ENCODE assay signal across 22 cellular contexts in genomic region chrX:123728001-123728400, GRCh38. TPM values are rescaled to one million over a fixed set of nuclear protein-coding genes. Genes with fewer than 3 reads are reported as not detected.
DNase-seq lines count a peak whose midpoint lies in the region; TF ChIP-seq lines count a peak whose summit lies in the region.
"Had no signal": no experiment of that assay in that cellular context is flagged by ENCODE, and none has a peak within 500 bp of the region (broad histone marks: within the 10 kb centered on the region; RNA-seq: fewer than 3 reads in every experiment).

No MANE protein-coding gene starts in this region.

- no peaks in the 10 kb centered on the region for H3K36me3 ChIP-seq in ascending aorta
- H3K36me3 ChIP-seq: esophagus squamous epithelium, gastroesophageal sphincter had no signal

- no peaks in the 10 kb centered on the region for H3K4me1 ChIP-seq in ascending aorta

- no peaks in the 10 kb centered on the region for H3K9me3 Mint-ChIP-seq in activated CD4-positive, alpha-beta memory T cell treated with anti-CD3 and anti-CD28 coated beads, Interleukin-2, amount 10 ng/mL, durations not matched to agents 7 days and 5 days
- no peaks in the 10 kb centered on the region for H3K9me3 Mint-ChIP-seq in activated CD4-positive, alpha-beta memory T cell treated with anti-CD3 and anti-CD28 coated beads for 36 hours
- no peaks in the 10 kb centered on the region for H3K9me3 Mint-ChIP-seq in activated T-helper 1 cell treated with anti-CD3 and anti-CD28 coated beads, Interleukin-12 subunit alpha, Interleukin-12 subunit beta, Interleukin-2, Interleukin-4 antibody, amounts not matched to agents 30 ng/mL and 10 ng/mL and 1 ng/mL, durations not matched to agents 14 hours and 24 hours and 36 hours
- H3K9me3 Mint-ChIP-seq in mesothelial cell of epicardium: peaks cover 10% of the 10 kb centered on the region
- H3K9me3 Mint-ChIP-seq: activated B cell treated with CpG ODN at 0.5 μM for 24 hours, memory B cell had no signal

- TF ChIP-seq CTCF in mesothelial cell of epicardium (IDR thresholded peaks at IDR 0.05; ENCODE audit: unreplicated experiment) (no peak), ascending aorta (IDR thresholded peaks at IDR 0.05) (no peak)

- intact Hi-C loops in activated CD4-positive, alpha-beta memory T cell treated with anti-CD3 and anti-CD28 coated beads for 36 hours (cut with micrococcal nuclease): no loop called here
- intact Hi-C loops in activated T-helper 1 cell treated with anti-CD3 and anti-CD28 coated beads, Interleukin-12 subunit alpha, Interleukin-12 subunit beta, Interleukin-2, Interleukin-4 antibody, amounts not matched to agents 30 ng/mL and 10 ng/mL and 1 ng/mL, durations not matched to agents 14 hours and 24 hours and 36 hours (cut with micrococcal nuclease): no loop called here
- intact Hi-C loops in ascending aorta (cut with DNase I): no loop called here

- in situ Hi-C loops in KBM-7 (cut with MboI; ENCODE audit: low pct_unique_long_range_greater_than_20kb, low sequenced_read_pairs): no loop called here

- no peaks in the 10 kb centered on the region for H3K9me3 ChIP-seq in ascending aorta
- H3K9me3 ChIP-seq: A549, esophagus squamous epithelium, gastroesophageal sphincter had no signal

- H3K36me3 Mint-ChIP-seq in activated CD4-positive, alpha-beta memory T cell treated with anti-CD3 and anti-CD28 coated beads, Interleukin-2, amount 10 ng/mL, durations not matched to agents 7 days and 5 days (ENCODE audit: low read depth): peaks cover 16% of the 10 kb centered on the region
- peaks cover 5% of the 10 kb centered on the region for H3K36me3 Mint-ChIP-seq in activated CD4-positive, alpha-beta memory T cell treated with anti-CD3 and anti-CD28 coated beads for 36 hours
- peaks cover 6% of the 10 kb centered on the region for H3K36me3 Mint-ChIP-seq in activated T-helper 1 cell treated with anti-CD3 and anti-CD28 coated beads, Interleukin-12 subunit alpha, Interleukin-12 subunit beta, Interleukin-2, Interleukin-4 antibody, amounts not matched to agents 30 ng/mL and 10 ng/mL and 1 ng/mL, durations not matched to agents 14 hours and 24 hours and 36 hours (ENCODE audit: low read depth)
- no peaks in the 10 kb centered on the region for H3K36me3 Mint-ChIP-seq in mesothelial cell of epicardium

- no peaks in the 10 kb centered on the region for H3K27me3 Mint-ChIP-seq in activated CD4-positive, alpha-beta memory T cell treated with anti-CD3 and anti-CD28 coated beads, Interleukin-2, amount 10 ng/mL, durations not matched to agents 7 days and 5 days
- no peaks in the 10 kb centered on the region for H3K27me3 Mint-ChIP-seq in activated CD4-positive, alpha-beta memory T cell treated with anti-CD3 and anti-CD28 coated beads for 36 hours
- H3K27me3 Mint-ChIP-seq in activated T-helper 1 cell treated with anti-CD3 and anti-CD28 coated beads, Interleukin-12 subunit alpha, Interleukin-12 subunit beta, Interleukin-2, Interleukin-4 antibody, amounts not matched to agents 30 ng/mL and 10 ng/mL and 1 ng/mL, durations not matched to agents 14 hours and 24 hours and 36 hours (ENCODE audit: insufficient read depth): no peaks in the 10 kb centered on the region
- no peaks in the 10 kb centered on the region for H3K27me3 Mint-ChIP-seq in mesothelial cell of epicardium (ENCODE audit: low read depth)
- H3K27me3 Mint-ChIP-seq: activated B cell treated with CpG ODN at 0.5 μM for 24 hours, memory B cell had no signal

- DNase-seq in activated CD4-positive, alpha-beta memory T cell treated with anti-CD3 and anti-CD28 coated beads, Interleukin-2, amount 10 ng/mL, durations not matched to agents 7 days and 5 days: no peak
- DNase-seq in activated CD4-positive, alpha-beta memory T cell treated with anti-CD3 and anti-CD28 coated beads for 36 hours: no peak
- DNase-seq in KBM-7 (peak; percentile 31), mesothelial cell of epicardium (ENCODE audit: low spot score in 2 of 2, unreplicated experiment in 2 of 2) (no peak), ascending aorta (ENCODE audit: low spot score in 2 of 2) (no peak), kidney tubule cell (ENCODE audit: low spot score) (no peak), NCI-H146 (lab: John Stamatoyannopoulos, UW) (no peak)
- no peak for DNase-seq in activated T-helper 1 cell treated with anti-CD3 and anti-CD28 coated beads, Interleukin-12 subunit alpha, Interleukin-12 subunit beta, Interleukin-2, Interleukin-4 antibody, amounts not matched to agents 30 ng/mL and 10 ng/mL and 1 ng/mL, durations not matched to agents 14 hours and 24 hours and 36 hours (ENCODE audit: low spot score)
- DNase-seq: activated B cell treated with CpG ODN at 0.5 μM for 24 hours; activated effector memory CD4-positive, alpha-beta T cell treated with Interleukin-2 at 50 U/mL for 16 hours; aorta; effector CD4-positive, alpha-beta T cell; esophagus squamous epithelium; kidney; NCI-H1436; NCI-H2171 treated with DMSO at 0.1 percent for 48 hours; NCI-H526 treated with DMSO at 0.1 percent for 48 hours; SIG-M5 had no signal

- H3K4me1 Mint-ChIP-seq in activated CD4-positive, alpha-beta memory T cell treated with anti-CD3 and anti-CD28 coated beads, Interleukin-2, amount 10 ng/mL, durations not matched to agents 7 days and 5 days: peaks cover 39% of the 10 kb centered on the region
- peaks cover 26% of the 10 kb centered on the region for H3K4me1 Mint-ChIP-seq in activated CD4-positive, alpha-beta memory T cell treated with anti-CD3 and anti-CD28 coated beads for 36 hours (ENCODE audit: low read depth)
- peaks cover 35% of the 10 kb centered on the region for H3K4me1 Mint-ChIP-seq in activated T-helper 1 cell treated with anti-CD3 and anti-CD28 coated beads, Interleukin-12 subunit alpha, Interleukin-12 subunit beta, Interleukin-2, Interleukin-4 antibody, amounts not matched to agents 30 ng/mL and 10 ng/mL and 1 ng/mL, durations not matched to agents 14 hours and 24 hours and 36 hours (ENCODE audit: low read depth)
- H3K4me1 Mint-ChIP-seq in mesothelial cell of epicardium: peaks cover 17% of the 10 kb centered on the region

- CTCF ChIA-PET in activated CD4-positive, alpha-beta memory T cell treated with anti-CD3 and anti-CD28 coated beads, Interleukin-2, amount 10 ng/mL, durations not matched to agents 7 days and 5 days (lab: Charles Lee): interaction anchor here (0.6 kb wide), 1 partner anchor 8 kb away, joined by 3 read pairs; no protein-coding TSS in a partner anchor
- CTCF ChIA-PET in activated CD4-positive, alpha-beta memory T cell treated with anti-CD3 and anti-CD28 coated beads for 36 hours (lab: Charles Lee): interaction anchor here (1.1 kb wide), 1 partner anchor 106 kb away, joined by 3 read pairs; no protein-coding TSS in a partner anchor

- no peak overlapping the region for H3K4me3 ChIP-seq in ascending aorta
- H3K4me3 ChIP-seq: A549, esophagus squamous epithelium, gastroesophageal sphincter had no signal

- H3K27ac Mint-ChIP-seq in activated CD4-positive, alpha-beta memory T cell treated with anti-CD3 and anti-CD28 coated beads, Interleukin-2, amount 10 ng/mL, durations not matched to agents 7 days and 5 days: no peak overlapping the region
- no peak overlapping the region for H3K27ac Mint-ChIP-seq in activated CD4-positive, alpha-beta memory T cell treated with anti-CD3 and anti-CD28 coated beads for 36 hours
- H3K27ac Mint-ChIP-seq in activated T-helper 1 cell treated with anti-CD3 and anti-CD28 coated beads, Interleukin-12 subunit alpha, Interleukin-12 subunit beta, Interleukin-2, Interleukin-4 antibody, amounts not matched to agents 30 ng/mL and 10 ng/mL and 1 ng/mL, durations not matched to agents 14 hours and 24 hours and 36 hours: no peak overlapping the region
- peak overlapping the region; percentile 16 for H3K27ac Mint-ChIP-seq in mesothelial cell of epicardium
- H3K27ac Mint-ChIP-seq: memory B cell, nephron had no signal

- no peaks in the 10 kb centered on the region for H3K27me3 ChIP-seq in ascending aorta
- H3K27me3 ChIP-seq: esophagus squamous epithelium, gastroesophageal sphincter had no signal

- no peak overlapping the region for H3K27ac ChIP-seq in ascending aorta
- H3K27ac ChIP-seq: A549, esophagus squamous epithelium, gastroesophageal sphincter had no signal

- H3K4me3 Mint-ChIP-seq in activated CD4-positive, alpha-beta memory T cell treated with anti-CD3 and anti-CD28 coated beads, Interleukin-2, amount 10 ng/mL, durations not matched to agents 7 days and 5 days: peak overlapping the region; percentile 2
- no peak overlapping the region for H3K4me3 Mint-ChIP-seq in activated CD4-positive, alpha-beta memory T cell treated with anti-CD3 and anti-CD28 coated beads for 36 hours
- H3K4me3 Mint-ChIP-seq in activated T-helper 1 cell treated with anti-CD3 and anti-CD28 coated beads, Interleukin-12 subunit alpha, Interleukin-12 subunit beta, Interleukin-2, Interleukin-4 antibody, amounts not matched to agents 30 ng/mL and 10 ng/mL and 1 ng/mL, durations not matched to agents 14 hours and 24 hours and 36 hours: peak overlapping the region; percentile 2
- H3K4me3 Mint-ChIP-seq in mesothelial cell of epicardium: no peak overlapping the region
- H3K4me3 Mint-ChIP-seq: activated B cell treated with CpG ODN at 0.5 μM for 24 hours, memory B cell had no signal

- POLR2A ChIA-PET in activated CD4-positive, alpha-beta memory T cell treated with anti-CD3 and anti-CD28 coated beads, Interleukin-2, amount 10 ng/mL, durations not matched to agents 7 days and 5 days (lab: Charles Lee): no interaction called here
- POLR2A ChIA-PET in activated CD4-positive, alpha-beta memory T cell treated with anti-CD3 and anti-CD28 coated beads for 36 hours (lab: Charles Lee): no interaction called here

RNA-seq across cellular contexts. Expression of gene THOC2, which starts 4.9 kb away (rescaled TPM):
- 10 to 100 TPM; 78.7 to 87.3 TPM for total RNA-seq in activated CD4-positive, alpha-beta memory T cell treated with anti-CD3 and anti-CD28 coated beads, Interleukin-2, amount 10 ng/mL, durations not matched to agents 7 days and 5 days
- 10 to 100 TPM; 75.2 to 77.1 TPM for total RNA-seq in activated CD4-positive, alpha-beta memory T cell treated with anti-CD3 and anti-CD28 coated beads for 36 hours
- 87.6 and 91.2 TPM in 2 replicates for total RNA-seq in activated T-helper 1 cell treated with anti-CD3 and anti-CD28 coated beads, Interleukin-12 subunit alpha, Interleukin-12 subunit beta, Interleukin-2, Interleukin-4 antibody, amounts not matched to agents 30 ng/mL and 10 ng/mL and 1 ng/mL, durations not matched to agents 14 hours and 24 hours and 36 hours
- total RNA-seq in mesothelial cell of epicardium: 117 to 121 TPM (median 119 TPM) in 3 replicates
- 33.5 TPM for total RNA-seq in ascending aorta

Comparison
In these comparisons a context has a peak if more than half of its experiments do, and no peak if none do; other contexts are left out.
1. H3K4me3 Mint-ChIP-seq: peak in activated CD4-positive, alpha-beta memory T cell treated with anti-CD3 and anti-CD28 coated beads, Interleukin-2, amount 10 ng/mL, durations not matched to agents 7 days and 5 days (single experiment) and activated T-helper 1 cell treated with anti-CD3 and anti-CD28 coated beads, Interleukin-12 subunit alpha, Interleukin-12 subunit beta, Interleukin-2, Interleukin-4 antibody, amounts not matched to agents 30 ng/mL and 10 ng/mL and 1 ng/mL, durations not matched to agents 14 hours and 24 hours and 36 hours (single experiment); none in activated CD4-positive, alpha-beta memory T cell treated with anti-CD3 and anti-CD28 coated beads for 36 hours (single experiment) and mesothelial cell of epicardium (single experiment).